In the genomic region with DNA sequence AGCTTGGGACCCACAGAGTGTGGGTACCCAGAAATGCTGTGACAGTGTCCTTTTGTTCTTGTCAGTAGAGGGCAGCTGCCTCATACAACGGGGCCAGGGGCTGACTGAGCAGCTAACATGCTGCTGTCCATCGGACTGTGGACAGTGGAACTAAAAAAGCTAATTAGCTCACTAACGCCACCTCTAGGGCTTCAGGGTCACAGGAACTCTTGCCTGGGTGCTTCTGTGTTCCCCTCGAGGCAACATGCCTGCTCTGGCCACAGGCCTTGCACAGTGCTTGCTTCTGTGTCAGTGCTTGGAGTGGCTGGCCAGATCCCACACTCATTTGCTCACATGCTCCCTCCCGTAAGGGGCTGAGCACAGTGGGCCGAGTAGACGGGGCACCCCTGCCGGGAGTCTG, we compare ENCODE assay signal across 1 cellular context.
TF ChIP-seq lines count a peak whose summit lies in the region.

No MANE protein-coding gene starts in this region.

TF ChIP-seq in IMR-90, 13 proteins besides CTCF, POLR2A, EP300 and RAD21 (continued from another document):
- no peak for TF ChIP-seq ELK1 (IDR thresholded peaks at IDR 0.05; ENCODE audit: borderline replicate concordance, low read depth, low read length)
- TF ChIP-seq CEBPB (IDR thresholded peaks at IDR 0.05; ENCODE audit: low read depth, low read length): no peak
- no peak for TF ChIP-seq USF2 (IDR thresholded peaks at IDR 0.05; ENCODE audit: low read depth, low read length)
- TF ChIP-seq MAZ (IDR thresholded peaks at IDR 0.05; ENCODE audit: borderline replicate concordance, low read depth, low read length): no peak
- TF ChIP-seq RFX5 (IDR thresholded peaks at IDR 0.05; ENCODE audit: low read depth, low read length): no peak
- TF ChIP-seq CHD1 (IDR thresholded peaks at IDR 0.05; ENCODE audit: low read depth, low read length): no peak
- no peak for TF ChIP-seq MAFK (IDR thresholded peaks at IDR 0.05; ENCODE audit: low read depth, low read length)
TF ChIP-seq in IMR-90: peak in this region for 0.
